ENCODE assay signal across 17 cellular contexts in genomic region chr9:90322296-90322695, GRCh38.
DNase-seq lines count a peak whose midpoint lies in the region; ATAC-seq, FAIRE-seq and TF ChIP-seq lines count a peak whose summit lies in the region.
"Had no signal": no experiment of that assay in that cellular context is flagged by ENCODE, and none has a peak within 500 bp of the region (broad histone marks: within the 10 kb centered on the region; RNA-seq: fewer than 3 reads in every experiment).

No MANE protein-coding gene starts in this region.

- no peak overlapping the region for H3K9ac ChIP-seq in keratinocyte (ENCODE audit: control insufficient read depth, extremely low read depth, insufficient read depth, low read length)

- H3K9me1 ChIP-seq in keratinocyte (ENCODE audit: control insufficient read depth, extremely low read depth, insufficient read depth, low read length) = no peaks in the 10 kb centered on the region

- no peak overlapping the region for H3K4me2 ChIP-seq in keratinocyte (ENCODE audit: control insufficient read depth, extremely low read depth, insufficient read depth, low read depth, low read length)

- no peak overlapping the region for H3K4me3 ChIP-seq in epithelial cell of esophagus (ENCODE audit: low read length)
- H3K4me3 ChIP-seq in keratinocyte (ENCODE audit: control insufficient read depth in 2 of 3, extremely low read depth in 1 of 3, insufficient read depth in 2 of 3, low read depth in 1 of 3, low read length in 3 of 3) = no peak overlapping the region
- no peak overlapping the region for H3K4me3 ChIP-seq in Peyer's patch
- no peak overlapping the region for H3K4me3 ChIP-seq in mucosa of descending colon
- H3K4me3 ChIP-seq: SJCRH30 had no signal

- no peak overlapping the region for H2AFZ ChIP-seq in keratinocyte (ENCODE audit: control insufficient read depth, low read length)

- dilution Hi-C loops in keratinocyte (cut with MboI; ENCODE audit: extremely low pct_ligation_motif_present, low sequenced_read_pairs) = no loop called here

- no peak for TF ChIP-seq POLR2A in Peyer's patch (IDR thresholded peaks at IDR 0.05)

- no peak overlapping the region for H3K27ac ChIP-seq in keratinocyte (ENCODE audit: control insufficient read depth, insufficient read depth, low read length)
- no peak overlapping the region for H3K27ac ChIP-seq in Peyer's patch
- H3K27ac ChIP-seq: C4-2B, HL-60, SJCRH30 had no signal

- FAIRE-seq in keratinocyte (lab: Jason Lieb, UNC) = peak; percentile 84
- FAIRE-seq: D721Med had no signal

- H3K4me1 ChIP-seq in keratinocyte (ENCODE audit: control insufficient read depth, extremely low read depth, insufficient read depth, low read length) (no peaks in the 10 kb centered on the region), Peyer's patch (no peaks in the 10 kb centered on the region), mucosa of descending colon (ENCODE audit: low read depth) (no peaks in the 10 kb centered on the region)
- H3K4me1 ChIP-seq: SJCRH30 had no signal

- H3K27me3 ChIP-seq in keratinocyte (ENCODE audit: control insufficient read depth, extremely low read depth, insufficient read depth, low read length) = no peaks in the 10 kb centered on the region
- H3K27me3 ChIP-seq in Peyer's patch = no peaks in the 10 kb centered on the region
- H3K27me3 ChIP-seq: SJCRH30 had no signal

- H3K79me2 ChIP-seq in keratinocyte (ENCODE audit: control insufficient read depth, insufficient read depth, low read length) = no peaks in the 10 kb centered on the region

- intact Hi-C loops in mucosa of descending colon (cut with DNase I, micrococcal nuclease) = no loop called here

- DNase-seq in NCI-H446 treated with DMSO at 0.1 percent for 48 hours (lab: John Stamatoyannopoulos, UW) (peak; percentile 2), epithelial cell of esophagus (ENCODE audit: low read depth) (peak; percentile 59), keratinocyte (ENCODE audit: low read depth, low spot score) (no peak), occipital lobe (lab: John Stamatoyannopoulos, UW) (no peak), Peyer's patch (no peak), mucosa of descending colon (no peak)
- DNase-seq: H9, NCI-H1417 treated with DMSO at 0.1 percent for 48 hours, NCI-H187 treated with DMSO at 0.1 percent for 48 hours, NCI-H345, NCI-H526, PC-3, SJCRH30 had no signal

- H3K9me3 ChIP-seq in keratinocyte (ENCODE audit: control insufficient read depth, low read depth, low read length) (no peaks in the 10 kb centered on the region), Peyer's patch (no peaks in the 10 kb centered on the region), mucosa of descending colon (no peaks in the 10 kb centered on the region)
- H3K9me3 ChIP-seq: SJCRH30 had no signal

- TF ChIP-seq CTCF in epithelial cell of esophagus (IDR thresholded peaks at IDR 0.05; ENCODE audit: insufficient read depth, low read depth, low read length, missing control alignments) (no peak), keratinocyte (optimal IDR thresholded peaks at IDR 0.05 in 1 of 3, IDR thresholded peaks at IDR 0.05 in 1 of 3, conservative IDR thresholded peaks at IDR 0.05 in 1 of 3; ENCODE audit: extremely low read depth in 1 of 3, insufficient read depth in 2 of 3, low read length in 3 of 3) (no peak), Peyer's patch (IDR thresholded peaks at IDR 0.05) (no peak), mucosa of descending colon (IDR thresholded peaks at IDR 0.05) (no peak)

- ATAC-seq in GM18511 (IDR thresholded peaks at IDR 0.05; ENCODE audit: unreplicated experiment) (no peak), mucosa of descending colon (no peak)
- ATAC-seq: PC-3 had no signal

- no peaks in the 10 kb centered on the region for H4K20me1 ChIP-seq in keratinocyte (ENCODE audit: control insufficient read depth, extremely low read depth, insufficient read depth, low read length)

- H3K36me3 ChIP-seq in keratinocyte (ENCODE audit: control insufficient read depth in 2 of 2, extremely low read depth in 1 of 2, insufficient read depth in 2 of 2, low read length in 2 of 2) = no peaks in the 10 kb centered on the region
- no peaks in the 10 kb centered on the region for H3K36me3 ChIP-seq in Peyer's patch
- H3K36me3 ChIP-seq in mucosa of descending colon (ENCODE audit: low read depth) = no peaks in the 10 kb centered on the region
- H3K36me3 ChIP-seq: SJCRH30 had no signal

Comparison
In these comparisons a context has a peak if more than half of its experiments do, and no peak if none do; other contexts are left out.
1. DNase-seq: peak in NCI-H446 treated with DMSO at 0.1 percent for 48 hours (single experiment) and epithelial cell of esophagus (single experiment); none in keratinocyte (single experiment), occipital lobe (single experiment), Peyer's patch (0 of 3) and mucosa of descending colon (0 of 3).